34 cellular contexts compared by ENCODE assay signal in the genomic region with DNA sequence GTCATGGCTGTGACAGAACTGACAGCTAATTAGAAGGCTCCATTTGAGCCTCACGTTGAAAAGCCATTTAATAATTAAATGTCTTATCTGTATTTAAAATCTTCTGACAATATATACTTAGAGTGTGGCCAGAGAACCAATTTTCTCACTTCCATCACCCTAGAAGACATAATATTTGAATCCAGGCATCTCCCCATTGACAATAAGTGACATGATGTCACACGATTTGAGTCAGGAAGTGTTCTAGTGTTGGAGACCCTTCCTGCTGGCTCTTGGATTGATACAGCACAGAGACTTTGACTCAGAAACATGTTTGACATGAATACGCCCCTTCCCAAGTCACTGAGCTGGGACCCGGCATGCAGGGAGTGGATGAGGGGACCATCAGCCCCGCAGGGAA.
"Had no signal": no experiment of that assay in that cellular context is flagged by ENCODE, and none has a peak within 500 bp of the region (broad histone marks: within the 10 kb centered on the region; RNA-seq: fewer than 3 reads in every experiment).

No MANE protein-coding gene starts in this region.

- H3K4me1 ChIP-seq: breast epithelium had no signal

- H3K36me3 ChIP-seq: ascending aorta, brain microvascular endothelial cell, breast epithelium had no signal

- H3K27me3 Mint-ChIP-seq: activated naive CD4-positive, alpha-beta T cell treated with anti-CD3 and anti-CD28 coated beads, Interleukin-2, amount 50 U/mL, for 24 hours had no signal

- H3K9me3 Mint-ChIP-seq: activated B cell treated with CpG ODN at 0.5 μM for 24 hours; activated CD4-positive, alpha-beta memory T cell treated with anti-CD3 and anti-CD28 coated beads, Interleukin-2, amount 10 ng/mL, durations not matched to agents 7 days and 5 days; activated CD4-positive, alpha-beta T cell treated with anti-CD3 and anti-CD28 coated beads, Interleukin-2, amount 10 ng/mL, durations not matched to agents 24 days and 14 days; activated naive CD4-positive, alpha-beta T cell treated with anti-CD3 and anti-CD28 coated beads, Interleukin-2, amount 10 ng/mL, durations not matched to agents 7 days and 5 days; activated naive CD4-positive, alpha-beta T cell treated with anti-CD3 and anti-CD28 coated beads, Interleukin-2, amount 50 U/mL, for 24 hours; activated naive CD8-positive, alpha-beta T cell treated with anti-CD3 and anti-CD28 coated beads, Interleukin-2, amount 10 ng/mL, durations not matched to agents 7 days and 5 days; activated naive CD8-positive, alpha-beta T cell treated with anti-CD3 and anti-CD28 coated beads, Interleukin-2, amount 50 U/mL, for 24 hours; activated T-cell treated with anti-CD3 and anti-CD28 coated beads, Interleukin-2, amount 50 U/mL, for 24 hours; activated T-helper 2 cell treated with anti-CD3 and anti-CD28 coated beads, Interferon-gamma antibody, Interleukin-2, Interleukin-4, amounts not matched to agents 10 μg/mL and 5 μg/mL and 100 μg/mL, durations not matched to agents 14 hours and 24 hours and 36 hours; T-cell; T-helper 2 cell treated with Interferon-gamma antibody and Interleukin-4, amounts not matched to agents 5 μg/mL and 100 μg/mL, for 36 hours had no signal

- H3K36me3 Mint-ChIP-seq: activated CD8-positive, alpha-beta memory T cell treated with anti-CD3 and anti-CD28 coated beads, Interleukin-2, amount 10 ng/mL, durations not matched to agents 7 days and 5 days; activated naive CD4-positive, alpha-beta T cell treated with anti-CD3 and anti-CD28 coated beads, Interleukin-2, amount 10 ng/mL, durations not matched to agents 7 days and 5 days; activated naive CD4-positive, alpha-beta T cell treated with anti-CD3 and anti-CD28 coated beads, Interleukin-2, amount 50 U/mL, for 24 hours; activated naive CD8-positive, alpha-beta T cell; activated naive CD8-positive, alpha-beta T cell treated with anti-CD3 and anti-CD28 coated beads, Interleukin-2, amount 10 ng/mL, durations not matched to agents 7 days and 5 days; T-cell had no signal

- H3K27ac Mint-ChIP-seq: activated B cell treated with CpG ODN at 0.5 μM for 24 hours; activated CD4-positive, alpha-beta memory T cell treated with anti-CD3 and anti-CD28 coated beads, Interleukin-2, amount 10 ng/mL, durations not matched to agents 7 days and 5 days; activated CD4-positive, alpha-beta T cell treated with anti-CD3 and anti-CD28 coated beads, Interleukin-2, amount 10 ng/mL, durations not matched to agents 24 days and 14 days; activated CD8-positive, alpha-beta memory T cell treated with anti-CD3 and anti-CD28 coated beads, Interleukin-2, amount 10 ng/mL, durations not matched to agents 7 days and 5 days; activated CD8-positive, alpha-beta T cell treated with anti-CD3 and anti-CD28 coated beads, Interleukin-2, amount 10 ng/mL, durations not matched to agents 7 days and 5 days; activated naive CD4-positive, alpha-beta T cell treated with anti-CD3 and anti-CD28 coated beads, Interleukin-2, amount 10 ng/mL, durations not matched to agents 7 days and 5 days; activated naive CD8-positive, alpha-beta T cell; activated naive CD8-positive, alpha-beta T cell treated with anti-CD3 and anti-CD28 coated beads, Interleukin-2, amount 10 ng/mL, durations not matched to agents 7 days and 5 days; activated naive CD8-positive, alpha-beta T cell treated with anti-CD3 and anti-CD28 coated beads, Interleukin-2, amount 50 U/mL, for 24 hours; activated T-cell treated with anti-CD3 and anti-CD28 coated beads, Interleukin-2, amount 50 U/mL, for 24 hours; activated T-helper 2 cell treated with anti-CD3 and anti-CD28 coated beads, Interferon-gamma antibody, Interleukin-2, Interleukin-4, amounts not matched to agents 10 μg/mL and 5 μg/mL and 100 μg/mL, durations not matched to agents 14 hours and 24 hours and 36 hours; T-cell; T-helper 2 cell treated with Interferon-gamma antibody and Interleukin-4, amounts not matched to agents 5 μg/mL and 100 μg/mL, for 36 hours had no signal

- H3K27ac ChIP-seq: ascending aorta, brain microvascular endothelial cell, breast epithelium, VCaP had no signal

- FAIRE-seq: TTC549 had no signal

- DNase-seq: activated B cell treated with CpG ODN at 0.5 μM for 24 hours; activated CD4-positive, alpha-beta memory T cell treated with anti-CD3 and anti-CD28 coated beads, Interleukin-2, amount 10 ng/mL, durations not matched to agents 7 days and 5 days; activated CD4-positive, alpha-beta T cell treated with anti-CD3 and anti-CD28 coated beads for 4 hours; activated CD4-positive, alpha-beta T cell treated with anti-CD3 and anti-CD28 coated beads, Interleukin-2, amount 10 ng/mL, durations not matched to agents 24 days and 14 days; activated CD4-positive, alpha-beta T cell treated with anti-CD3 and anti-CD28 coated beads, Interleukin-2, amount 50 U/mL, for 1 hour; activated CD4-positive, alpha-beta T cell treated with anti-CD3 and anti-CD28 coated beads, Interleukin-2, amount 50 U/mL, for 48 hours; activated CD4-positive, CD25-positive, alpha-beta regulatory T cell treated with anti-CD3 and anti-CD28 coated beads, Interleukin-2, amount 50 U/mL, for 72 hours; activated CD8-positive, alpha-beta memory T cell treated with anti-CD3 and anti-CD28 coated beads for 24 hours; activated CD8-positive, alpha-beta memory T cell treated with anti-CD3 and anti-CD28 coated beads, Interleukin-2, amount 10 ng/mL, durations not matched to agents 7 days and 5 days; activated CD8-positive, alpha-beta memory T cell treated with anti-CD3 and anti-CD28 coated beads, Interleukin-2, amount 50 U/mL, for 48 hours; activated CD8-positive, alpha-beta T cell treated with anti-CD3 and anti-CD28 coated beads, Interleukin-2, amount 10 ng/mL, durations not matched to agents 7 days and 5 days; activated effector memory CD4-positive, alpha-beta T cell treated with Interleukin-2 at 50 U/mL for 16 hours; activated gamma-delta T cell; activated naive CD4-positive, alpha-beta T cell treated with anti-CD3 and anti-CD28 coated beads, Interleukin-2, amount 10 ng/mL, durations not matched to agents 7 days and 5 days; activated naive CD4-positive, alpha-beta T cell treated with Interleukin-2 at 50 U/mL for 16 hours; activated naive CD8-positive, alpha-beta T cell treated with anti-CD3 and anti-CD28 coated beads, Interleukin-2, amount 10 ng/mL, durations not matched to agents 7 days and 5 days; activated naive CD8-positive, alpha-beta T cell treated with anti-CD3 and anti-CD28 coated beads, Interleukin-2, amount 50 U/mL, for 24 hours; activated T-cell treated with anti-CD3 and anti-CD28 coated beads, Interleukin-2, amount 50 U/mL, for 24 hours; activated T-cell treated with anti-CD3 and anti-CD28 coated beads, Interleukin-2, amount 50 U/mL, for 48 hours; amygdala; anterior cingulate cortex; brain microvascular endothelial cell; central memory CD4-positive, alpha-beta T cell; T-cell; T-helper 2 cell; T-helper 9 cell had no signal

- H3K9me3 ChIP-seq: ascending aorta, breast epithelium had no signal

- H3K27me3 ChIP-seq: ascending aorta, breast epithelium had no signal

- ATAC-seq: activated CD8-positive, alpha-beta memory T cell treated with anti-CD3 and anti-CD28 coated beads, Interleukin-2, amount 10 ng/mL, durations not matched to agents 7 days and 5 days; activated CD8-positive, alpha-beta T cell treated with anti-CD3 and anti-CD28 coated beads, Interleukin-2, amount 10 ng/mL, durations not matched to agents 7 days and 5 days; activated naive CD8-positive, alpha-beta T cell treated with anti-CD3 and anti-CD28 coated beads, Interleukin-2, amount 50 U/mL, for 24 hours; T-cell had no signal

- H3K4me3 Mint-ChIP-seq: activated B cell treated with CpG ODN at 0.5 μM for 24 hours; activated CD4-positive, alpha-beta memory T cell treated with anti-CD3 and anti-CD28 coated beads, Interleukin-2, amount 10 ng/mL, durations not matched to agents 7 days and 5 days; activated CD4-positive, alpha-beta T cell treated with anti-CD3 and anti-CD28 coated beads, Interleukin-2, amount 10 ng/mL, durations not matched to agents 24 days and 14 days; activated CD8-positive, alpha-beta memory T cell treated with anti-CD3 and anti-CD28 coated beads, Interleukin-2, amount 10 ng/mL, durations not matched to agents 7 days and 5 days; activated CD8-positive, alpha-beta T cell treated with anti-CD3 and anti-CD28 coated beads, Interleukin-2, amount 10 ng/mL, durations not matched to agents 7 days and 5 days; activated naive CD4-positive, alpha-beta T cell treated with anti-CD3 and anti-CD28 coated beads, Interleukin-2, amount 10 ng/mL, durations not matched to agents 7 days and 5 days; activated naive CD4-positive, alpha-beta T cell treated with anti-CD3 and anti-CD28 coated beads, Interleukin-2, amount 50 U/mL, for 24 hours; activated naive CD8-positive, alpha-beta T cell; activated naive CD8-positive, alpha-beta T cell treated with anti-CD3 and anti-CD28 coated beads, Interleukin-2, amount 10 ng/mL, durations not matched to agents 7 days and 5 days; activated naive CD8-positive, alpha-beta T cell treated with anti-CD3 and anti-CD28 coated beads, Interleukin-2, amount 50 U/mL, for 24 hours; activated T-cell treated with anti-CD3 and anti-CD28 coated beads, Interleukin-2, amount 50 U/mL, for 24 hours; T-cell; T-helper 2 cell treated with Interferon-gamma antibody and Interleukin-4, amounts not matched to agents 5 μg/mL and 100 μg/mL, for 36 hours had no signal

- H3K4me1 Mint-ChIP-seq: activated CD4-positive, alpha-beta T cell treated with anti-CD3 and anti-CD28 coated beads, Interleukin-2, amount 10 ng/mL, durations not matched to agents 24 days and 14 days had no signal

- H3K4me3 ChIP-seq: ascending aorta, breast epithelium had no signal
